ENCODE assay signal across 25 cellular contexts in genomic region chr20:60306516-60306915, GRCh38.
"Had no signal": no experiment of that assay in that cellular context is flagged by ENCODE, and none has a peak within 500 bp of the region (broad histone marks: within the 10 kb centered on the region; RNA-seq: fewer than 3 reads in every experiment).

No MANE protein-coding gene starts in this region.

- DNase-seq: activated CD4-positive, alpha-beta T cell treated with anti-CD3 and anti-CD28 coated beads, Interleukin-2, amount 10 ng/mL, durations not matched to agents 24 days and 14 days; activated CD4-positive, alpha-beta T cell treated with anti-CD3 and anti-CD28 coated beads, Interleukin-2, amount 50 U/mL, for 4 hours; activated CD8-positive, alpha-beta memory T cell treated with anti-CD3 and anti-CD28 coated beads, Interleukin-2, amount 50 U/mL, for 4 hours; activated gamma-delta T cell treated with Interleukin-2 at 50 U/mL for 16 hours; activated naive CD4-positive, alpha-beta T cell treated with anti-CD3 and anti-CD28 coated beads for 36 hours; activated T-cell treated with anti-CD3 and anti-CD28 coated beads for 4 hours; activated T-cell treated with anti-CD3 and anti-CD28 coated beads, Interleukin-2, amount 50 U/mL, for 4 hours; adrenal gland; body of pancreas; Karpas-422; KBM-7; NCI-H1105; NCI-H1694; NCI-H1930; NCI-H2081 treated with DMSO at 0.1 percent for 48 hours; NCI-H226; NCI-H446 treated with DMSO at 0.1 percent for 48 hours; NCI-H524; SHP77; SJCRH30 had no signal

- ATAC-seq: activated naive CD4-positive, alpha-beta T cell treated with anti-CD3 and anti-CD28 coated beads, Interleukin-2, amount 50 U/mL, for 72 hours; activated T-cell treated with anti-CD3 and anti-CD28 coated beads, Interleukin-2, amount 50 U/mL, for 4 hours; body of pancreas; Panc1 had no signal

- FAIRE-seq: astrocyte, bronchial epithelial cell, TTC549 had no signal
